Comparison of ENCODE assay signal across 1 cellular context in the genomic region with DNA sequence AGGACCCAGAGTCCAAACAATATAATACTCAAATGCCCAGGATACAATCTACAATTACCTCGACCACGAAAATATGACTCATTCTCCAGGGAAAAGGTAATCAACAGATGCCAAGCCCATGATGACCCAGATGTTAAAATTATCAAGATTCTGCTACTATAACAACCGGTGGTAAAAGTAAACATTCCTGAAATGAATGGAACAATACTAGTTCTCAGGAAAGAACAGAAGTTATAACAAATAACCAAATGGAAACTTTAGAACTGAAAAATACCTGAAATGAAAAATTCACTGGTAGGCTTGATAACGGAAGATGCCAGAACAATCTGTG.
TF ChIP-seq lines count a peak whose summit lies in the region.

No MANE protein-coding gene starts in this region.

TF ChIP-seq in IMR-90, 13 proteins besides CTCF, POLR2A, EP300 and RAD21:
- no peak for TF ChIP-seq MXI1 (IDR thresholded peaks at IDR 0.05; ENCODE audit: borderline replicate concordance, low read depth, low read length)
- peak; percentile 15; the same call in 1 of the 2 replicates for TF ChIP-seq FOS (IDR thresholded peaks at IDR 0.05; ENCODE audit: low read depth, low read length)
TF ChIP-seq in IMR-90: peak in this region for 1.
